24 cellular contexts compared by ENCODE assay signal in genomic region chr12:121423253-121423652, GRCh38. TPM values are rescaled to one million over a fixed set of nuclear protein-coding genes. Genes with fewer than 3 reads are reported as not detected.
DNase-seq lines count a peak whose midpoint lies in the region; TF ChIP-seq lines count a peak whose summit lies in the region.
"Had no signal": no experiment of that assay in that cellular context is flagged by ENCODE, and none has a peak within 500 bp of the region (broad histone marks: within the 10 kb centered on the region; RNA-seq: fewer than 3 reads in every experiment).

No MANE protein-coding gene starts in this region.

- H3K27ac Mint-ChIP-seq in activated T-cell treated with anti-CD3 and anti-CD28 coated beads, Interleukin-2, amount 50 U/mL, for 24 hours: peak overlapping the region; percentile 33
- H3K27ac Mint-ChIP-seq: activated CD4-positive, alpha-beta T cell treated with anti-CD3 and anti-CD28 coated beads for 36 hours; activated naive CD8-positive, alpha-beta T cell treated with anti-CD3 and anti-CD28 coated beads for 36 hours had no signal

- intact Hi-C loops in OCI-LY7 (cut with micrococcal nuclease; ENCODE audit: unreplicated experiment): no loop called here

- H3K36me3 Mint-ChIP-seq in activated T-cell treated with anti-CD3 and anti-CD28 coated beads, Interleukin-2, amount 50 U/mL, for 24 hours (ENCODE audit: low read depth): peaks cover 97% of the 10 kb centered on the region

- no peak overlapping the region for H3K4me2 ChIP-seq in OCI-LY7 (ENCODE audit: low read length)

- H3K9me3 ChIP-seq in OCI-LY7 (ENCODE audit: low read length): peaks cover 10% of the 10 kb centered on the region; the same call in 1 of the 2 replicates
- no peaks in the 10 kb centered on the region for H3K9me3 ChIP-seq in right atrium auricular region
- H3K9me3 ChIP-seq: upper lobe of right lung had no signal

- peaks cover 95% of the 10 kb centered on the region for H3K36me3 ChIP-seq in OCI-LY7 (ENCODE audit: insufficient read depth, low read length)
- H3K36me3 ChIP-seq in right atrium auricular region: peaks cover 62% of the 10 kb centered on the region

- CTCF ChIA-PET in OCI-LY7 (lab: Charles Lee; ENCODE audit: unreplicated experiment): no interaction called here

- H2AFZ ChIP-seq in OCI-LY7 (ENCODE audit: low read length): no peak overlapping the region

- no peaks in the 10 kb centered on the region for H3K27me3 ChIP-seq in right atrium auricular region
- H3K27me3 ChIP-seq: foreskin keratinocyte, upper lobe of right lung had no signal

- H3K79me2 ChIP-seq in OCI-LY7 (ENCODE audit: insufficient read depth, low read depth, low read length): peaks cover 14% of the 10 kb centered on the region; the same call in 1 of the 2 replicates

- H3K4me3 ChIP-seq in OCI-LY7 (ENCODE audit: low read depth, low read length, poor library complexity, severe bottlenecking): no peak overlapping the region
- H3K4me3 ChIP-seq in right atrium auricular region: no peak overlapping the region
- H3K4me3 ChIP-seq: lung, upper lobe of right lung had no signal

- no peaks in the 10 kb centered on the region for H3K27me3 Mint-ChIP-seq in activated T-cell treated with anti-CD3 and anti-CD28 coated beads, Interleukin-2, amount 50 U/mL, for 24 hours
- H3K27me3 Mint-ChIP-seq: activated CD4-positive, alpha-beta T cell treated with anti-CD3 and anti-CD28 coated beads for 36 hours; activated naive CD8-positive, alpha-beta T cell treated with anti-CD3 and anti-CD28 coated beads for 36 hours; activated T-helper 17 cell treated with anti-CD3 and anti-CD28 coated beads, Interleukin-2, amount 50 U/mL, for 72 hours had no signal

- no peak for TF ChIP-seq CTCF in OCI-LY7 (conservative IDR thresholded peaks at IDR 0.05; ENCODE audit: low read length)
- no peak for TF ChIP-seq CTCF in right atrium auricular region (IDR thresholded peaks at IDR 0.05)

- POLR2A ChIA-PET in OCI-LY7 (lab: Charles Lee): interaction anchor here (0.6 to 4.7 kb wide), 6 partner anchors 9 to 72 kb away, joined by 3 to 37 read pairs (median 3); partner anchors contain the start of genes ANAPC5 and RNF34

- H3K4me1 Mint-ChIP-seq in activated T-cell treated with anti-CD3 and anti-CD28 coated beads, Interleukin-2, amount 50 U/mL, for 24 hours (ENCODE audit: low read depth): peaks cover 1% of the 10 kb centered on the region
- H3K4me1 Mint-ChIP-seq: activated CD4-positive, alpha-beta T cell treated with anti-CD3 and anti-CD28 coated beads for 36 hours had no signal

- H4K20me1 ChIP-seq in OCI-LY7 (ENCODE audit: insufficient read depth, low read length): no peaks in the 10 kb centered on the region

- no TSS peak for BruUV-seq in OCI-LY7 (replicated peaks; lab: Mats Ljungman, UMichigan)

- H3K9me3 Mint-ChIP-seq in activated T-cell treated with anti-CD3 and anti-CD28 coated beads, Interleukin-2, amount 50 U/mL, for 24 hours: no peaks in the 10 kb centered on the region
- H3K9me3 Mint-ChIP-seq: activated naive CD8-positive, alpha-beta T cell treated with anti-CD3 and anti-CD28 coated beads for 36 hours; activated T-helper 17 cell treated with anti-CD3 and anti-CD28 coated beads, Interleukin-2, amount 50 U/mL, for 72 hours had no signal

- DNase-seq in activated T-cell treated with anti-CD3 and anti-CD28 coated beads, Interleukin-2, amount 50 U/mL, for 24 hours: no peak
- DNase-seq in activated T-cell treated with anti-CD3 and anti-CD28 coated beads, Interleukin-2, amount 50 U/mL, for 48 hours: no peak
- DNase-seq in OCI-LY7 (ENCODE audit: low spot score) (no peak), right atrium auricular region (ENCODE audit: low spot score) (no peak), NCI-H1436 (lab: John Stamatoyannopoulos, UW) (no peak), SKM-1 treated with dmso at 0.1 percent for 144 hours (lab: John Stamatoyannopoulos, UW; ENCODE audit: unreplicated experiment) (no peak), NCI-H1105 treated with DMSO at 0.1 percent for 48 hours (lab: John Stamatoyannopoulos, UW) (no peak)
- peak; percentile 20 for DNase-seq in stimulated activated CD8-positive, alpha-beta memory T cell treated with anti-CD3 and anti-CD28 coated beads, Interleukin-4, amount 100 ng/mL, for 48 hours
- DNase-seq: activated CD4-positive, alpha-beta T cell treated with anti-CD3 and anti-CD28 coated beads for 36 hours; activated naive CD8-positive, alpha-beta T cell treated with anti-CD3 and anti-CD28 coated beads for 36 hours; Calu3; cerebellar nuclear complex; effector CD4-positive, alpha-beta T cell; foreskin keratinocyte; islet precursor cell; Karpas-422; NCI-H187 treated with DMSO at 0.1 percent for 48 hours; NCI-H2227 treated with DMSO at 0.1 percent for 48 hours; PC-3; SIG-M5; stimulated activated CD4-positive, alpha-beta T cell treated with anti-CD3 and anti-CD28 coated beads, Interleukin-4, amount 100 ng/mL, for 4 hours; upper lobe of right lung had no signal

- peak overlapping the region; percentile 94 for H3K27ac ChIP-seq in OCI-LY7 (ENCODE audit: low read depth, low read length, poor library complexity, severe bottlenecking)
- peak overlapping the region; percentile 66 to 88 for H3K27ac ChIP-seq in right atrium auricular region
- H3K27ac ChIP-seq: foreskin keratinocyte, upper lobe of right lung had no signal

- no peak overlapping the region for H3K4me3 Mint-ChIP-seq in activated T-cell treated with anti-CD3 and anti-CD28 coated beads, Interleukin-2, amount 50 U/mL, for 24 hours
- H3K4me3 Mint-ChIP-seq: activated CD4-positive, alpha-beta T cell treated with anti-CD3 and anti-CD28 coated beads for 36 hours; activated naive CD8-positive, alpha-beta T cell treated with anti-CD3 and anti-CD28 coated beads for 36 hours; activated T-helper 17 cell treated with anti-CD3 and anti-CD28 coated beads, Interleukin-2, amount 50 U/mL, for 72 hours had no signal

- no peaks in the 10 kb centered on the region for H3K9me2 ChIP-seq in OCI-LY7 (ENCODE audit: insufficient read depth, low read length)

- H3K4me1 ChIP-seq in OCI-LY7 (ENCODE audit: insufficient read depth, low read length, poor library complexity, severe bottlenecking): peaks cover 35% of the 10 kb centered on the region
- H3K4me1 ChIP-seq in right atrium auricular region: peaks cover 0 to 7% of the 10 kb centered on the region in 2 donors
- H3K4me1 ChIP-seq: foreskin keratinocyte, upper lobe of right lung had no signal

RNA-seq across cellular contexts. Expression of gene RNF34, which starts 23.3 kb away (rescaled TPM):
- total RNA-seq in OCI-LY7 (2014; rRNA removed; shearing (Covaris generic)): 145 and 173 TPM in 2 replicates
- 85.4 and 87.8 TPM in 2 replicates for total RNA-seq in OCI-LY7 (2022)
- total RNA-seq in right atrium auricular region: 10 to 100 TPM; 15.9 to 32.5 TPM
